Comparison of ENCODE assay signal across 14 cellular contexts in genomic region chr1:184975208-184975875, GRCh38. TPM values are rescaled to one million over a fixed set of nuclear protein-coding genes. Genes with fewer than 3 reads are reported as not detected.
A peak's percentile ranks its signal among the peaks of the same experiment; 100 is the strongest.
DNase-seq lines count a peak whose midpoint lies in the region; ATAC-seq and TF ChIP-seq lines count a peak whose summit lies in the region.
"Had no signal": no experiment of that assay in that cellular context is flagged by ENCODE, and none has a peak within 500 bp of the region (broad histone marks: within the 10 kb centered on the region; RNA-seq: fewer than 3 reads in every experiment).

No MANE protein-coding gene starts in this region.

- H3K4me2 ChIP-seq in hepatocyte, result peak overlapping the region; percentile 94

- no peaks in the 10 kb centered on the region for H3K79me2 ChIP-seq in hepatocyte

- 72% methylated on average over 6 of the region's 6 CpGs for WGBS in hepatocyte (ENCODE audit: low lambda C conversion rate, missing lambda C conversion rate)

- H3K36me3 Mint-ChIP-seq in activated CD4-positive, alpha-beta T cell treated with anti-CD3 and anti-CD28 coated beads, Interleukin-2, amount 10 ng/mL, durations not matched to agents 7 days and 5 days (ENCODE audit: low read depth), result peaks cover 8% of the 10 kb centered on the region
- peaks cover under 1% of the 10 kb centered on the region for H3K36me3 Mint-ChIP-seq in activated CD8-positive, alpha-beta T cell treated with anti-CD3 and anti-CD28 coated beads for 36 hours (ENCODE audit: low read depth)

- no peaks in the 10 kb centered on the region for H3K36me3 ChIP-seq in hepatocyte (replicated peaks; ENCODE audit: insufficient read depth, low read depth)

- H3K9me2 ChIP-seq in hepatocyte (replicated peaks; ENCODE audit: insufficient read depth), result no peaks in the 10 kb centered on the region

- no peak overlapping the region for H3K4me3 ChIP-seq in hepatocyte

- peak overlapping the region; percentile 60 for H3K4me3 Mint-ChIP-seq in activated CD4-positive, alpha-beta T cell treated with anti-CD3 and anti-CD28 coated beads, Interleukin-2, amount 10 ng/mL, durations not matched to agents 7 days and 5 days
- H3K4me3 Mint-ChIP-seq in activated CD8-positive, alpha-beta T cell treated with anti-CD3 and anti-CD28 coated beads for 36 hours, result peak overlapping the region; percentile 16

- no peak for ATAC-seq in activated CD8-positive, alpha-beta T cell treated with anti-CD3 and anti-CD28 coated beads for 36 hours

- intact Hi-C loops in activated CD8-positive, alpha-beta T cell treated with anti-CD3 and anti-CD28 coated beads for 36 hours (cut with micrococcal nuclease), result no loop called here
- intact Hi-C loops in head of caudate nucleus (cut with DNase I), result no loop called here

- TF ChIP-seq CTCF in activated CD8-positive, alpha-beta T cell treated with anti-CD3 and anti-CD28 coated beads for 36 hours (IDR thresholded peaks at IDR 0.05), result no peak
- TF ChIP-seq CTCF in hepatocyte (IDR thresholded peaks at IDR 0.05; ENCODE audit: poor library complexity), result no peak

- peak; percentile 27 for DNase-seq in activated CD4-positive, alpha-beta T cell treated with anti-CD3 and anti-CD28 coated beads, Interleukin-2, amount 10 ng/mL, durations not matched to agents 7 days and 5 days
- no peak for DNase-seq in activated CD4-positive, alpha-beta T cell treated with anti-CD3 and anti-CD28 coated beads for 4 hours
- DNase-seq in activated CD8-positive, alpha-beta T cell treated with anti-CD3 and anti-CD28 coated beads for 36 hours, result no peak
- no peak for DNase-seq in hepatocyte (ENCODE audit: low spot score)
- peak; percentile 61 for DNase-seq in renal cortical epithelial cell (ENCODE audit: low read depth)
- no peak for DNase-seq in head of caudate nucleus
- no peak for DNase-seq in NCI-H187 treated with DMSO at 0.1 percent for 48 hours (lab: John Stamatoyannopoulos, UW)
- DNase-seq in NCI-H446 (lab: John Stamatoyannopoulos, UW), result no peak
- DNase-seq: activated CD8-positive, alpha-beta memory T cell treated with anti-CD3 and anti-CD28 coated beads, Interleukin-2, amount 50 U/mL, for 4 hours; DMS 273 treated with DMSO at 0.1 percent for 48 hours; midbrain; NCI-H524 treated with DMSO at 0.1 percent for 48 hours; T1000; trophoblast cell had no signal

- CTCF ChIA-PET in activated CD4-positive, alpha-beta T cell treated with anti-CD3 and anti-CD28 coated beads, Interleukin-2, amount 10 ng/mL, durations not matched to agents 7 days and 5 days (lab: Charles Lee), result interaction anchor here (0.8 to 1.2 kb wide), 2 partner anchors 21 to 170 kb away, joined by 4 to 5 read pairs; no protein-coding TSS in a partner anchor
- CTCF ChIA-PET in activated CD8-positive, alpha-beta T cell treated with anti-CD3 and anti-CD28 coated beads for 36 hours (lab: Charles Lee), result interaction anchor here (1.3 to 7.7 kb wide), 3 partner anchors 80 to 195 kb away, joined by 3 to 65 read pairs (median 8); no protein-coding TSS in a partner anchor

- no peak overlapping the region for H2AFZ ChIP-seq in hepatocyte

- peaks cover 33% of the 10 kb centered on the region for H3K27me3 ChIP-seq in hepatocyte

- H3K9me3 ChIP-seq in hepatocyte (ENCODE audit: low read depth), result no peaks in the 10 kb centered on the region

- H3K27ac Mint-ChIP-seq in activated CD4-positive, alpha-beta T cell treated with anti-CD3 and anti-CD28 coated beads, Interleukin-2, amount 10 ng/mL, durations not matched to agents 7 days and 5 days, result peak overlapping the region; percentile 76
- H3K27ac Mint-ChIP-seq in activated CD8-positive, alpha-beta T cell treated with anti-CD3 and anti-CD28 coated beads for 36 hours, result peak overlapping the region; percentile 23

- H4K20me1 ChIP-seq in hepatocyte (ENCODE audit: insufficient read depth, poor library complexity, severe bottlenecking), result no peaks in the 10 kb centered on the region

- POLR2A ChIA-PET in activated CD4-positive, alpha-beta T cell treated with anti-CD3 and anti-CD28 coated beads, Interleukin-2, amount 10 ng/mL, durations not matched to agents 7 days and 5 days (lab: Charles Lee), result interaction anchor here (0.6 kb wide), 1 partner anchor 124 kb away, joined by 3 read pairs; no protein-coding TSS in a partner anchor
- POLR2A ChIA-PET in activated CD8-positive, alpha-beta T cell treated with anti-CD3 and anti-CD28 coated beads for 36 hours (lab: Charles Lee), result interaction anchor here (0.5 to 3.7 kb wide), 4 partner anchors 84 to 221 kb away, joined by 3 to 23 read pairs (median 6); partner anchors contain the start of gene EDEM3

- no peak overlapping the region for H3K27ac ChIP-seq in hepatocyte

- H3K9me3 Mint-ChIP-seq in activated CD4-positive, alpha-beta T cell treated with anti-CD3 and anti-CD28 coated beads, Interleukin-2, amount 10 ng/mL, durations not matched to agents 7 days and 5 days, result no peaks in the 10 kb centered on the region
- no peaks in the 10 kb centered on the region for H3K9me3 Mint-ChIP-seq in activated CD8-positive, alpha-beta T cell treated with anti-CD3 and anti-CD28 coated beads for 36 hours

- peaks cover 5% of the 10 kb centered on the region for H3K4me1 ChIP-seq in hepatocyte (ENCODE audit: insufficient read depth)

- peaks cover 52% of the 10 kb centered on the region for H3K4me1 Mint-ChIP-seq in activated CD4-positive, alpha-beta T cell treated with anti-CD3 and anti-CD28 coated beads, Interleukin-2, amount 10 ng/mL, durations not matched to agents 7 days and 5 days
- H3K4me1 Mint-ChIP-seq in activated CD8-positive, alpha-beta T cell treated with anti-CD3 and anti-CD28 coated beads for 36 hours (ENCODE audit: low read depth), result peaks cover 39% of the 10 kb centered on the region

- peaks cover 13% of the 10 kb centered on the region for H3K27me3 Mint-ChIP-seq in activated CD4-positive, alpha-beta T cell treated with anti-CD3 and anti-CD28 coated beads, Interleukin-2, amount 10 ng/mL, durations not matched to agents 7 days and 5 days
- H3K27me3 Mint-ChIP-seq in activated CD8-positive, alpha-beta T cell treated with anti-CD3 and anti-CD28 coated beads for 36 hours, result peaks cover 22% of the 10 kb centered on the region

RNA-seq across cellular contexts. Expression of gene NIBAN1, which starts 1.0 kb away (rescaled TPM):
- total RNA-seq in activated CD4-positive, alpha-beta T cell treated with anti-CD3 and anti-CD28 coated beads, Interleukin-2, amount 10 ng/mL, durations not matched to agents 7 days and 5 days, result 10 to 100 TPM; 57.6 to 60.9 TPM
- total RNA-seq in activated CD8-positive, alpha-beta T cell treated with anti-CD3 and anti-CD28 coated beads for 36 hours, result 10 to 100 TPM; 10.1 to 11.0 TPM
- total RNA-seq in hepatocyte, result 11.1 and 11.5 TPM in 2 replicates
- polyA plus RNA-seq in hepatocyte, result 6.9 and 8.9 TPM in 2 replicates
- 21.5 and 30.2 TPM in 2 replicates for total RNA-seq in renal cortical epithelial cell

Comparison
In these comparisons a context has a peak if more than half of its experiments do, and no peak if none do; other contexts are left out.
1. DNase-seq: peak in activated CD4-positive, alpha-beta T cell treated with anti-CD3 and anti-CD28 coated beads, Interleukin-2, amount 10 ng/mL, durations not matched to agents 7 days and 5 days (single experiment) and renal cortical epithelial cell (single experiment); none in activated CD4-positive, alpha-beta T cell treated with anti-CD3 and anti-CD28 coated beads for 4 hours (0 of 2), activated CD8-positive, alpha-beta T cell treated with anti-CD3 and anti-CD28 coated beads for 36 hours (single experiment), hepatocyte (single experiment), head of caudate nucleus (0 of 42), NCI-H187 treated with DMSO at 0.1 percent for 48 hours (single experiment) and NCI-H446 (0 of 2).